Comparison of ENCODE assay signal across 10 cellular contexts in the genomic region with DNA sequence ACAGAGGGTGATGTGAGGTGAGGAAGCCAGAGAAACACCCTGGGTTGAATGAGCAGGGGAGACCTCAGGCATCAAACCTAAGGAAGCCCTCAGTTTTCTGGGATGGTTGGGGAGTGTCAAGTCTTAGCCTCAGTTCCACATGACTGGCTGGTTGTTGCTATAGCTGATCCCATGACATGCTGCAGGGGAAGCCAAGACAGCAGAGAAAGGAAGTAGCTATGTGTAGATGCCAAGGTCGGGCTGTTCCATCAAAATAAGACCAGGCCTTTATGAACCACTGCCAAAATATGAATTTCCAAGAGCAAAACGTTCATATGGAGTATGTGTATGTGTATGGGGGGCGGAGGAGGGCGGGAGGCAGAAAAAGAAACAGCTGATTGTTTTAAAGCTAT. TPM values are rescaled to one million over a fixed set of nuclear protein-coding genes. Genes with fewer than 3 reads are reported as not detected.
A peak's percentile ranks its signal among the peaks of the same experiment; 100 is the strongest.
DNase-seq lines count a peak whose midpoint lies in the region; ATAC-seq and TF ChIP-seq lines count a peak whose summit lies in the region.
"Had no signal": no experiment of that assay in that cellular context is flagged by ENCODE, and none has a peak within 500 bp of the region (broad histone marks: within the 10 kb centered on the region; RNA-seq: fewer than 3 reads in every experiment).

No MANE protein-coding gene starts in this region.

- H3K4me3 ChIP-seq in skeletal muscle satellite cell (ENCODE audit: low read length) (peak overlapping the region; percentile 3), WERI-Rb-1 (ENCODE audit: low read depth, low read length) (no peak overlapping the region)

- peaks cover 60% of the 10 kb centered on the region for H3K4me1 ChIP-seq in skeletal muscle satellite cell (ENCODE audit: control insufficient read depth, insufficient read depth, low read length)

- DNase-seq in caudate nucleus (lab: John Stamatoyannopoulos, UW) (peak in 9 of 61 donors; percentile 15 to 33 (median 24)), kidney glomerular epithelial cell (lab: John Stamatoyannopoulos, UW) (peak; percentile 73), WERI-Rb-1 (no peak), NCI-H69 (lab: John Stamatoyannopoulos, UW) (no peak)
- DNase-seq: activated CD8-positive, alpha-beta memory T cell treated with anti-CD3 and anti-CD28 coated beads, Interleukin-2, amount 50 U/mL, for 4 hours; NCI-H526 had no signal

- H3K36me3 ChIP-seq in skeletal muscle satellite cell (ENCODE audit: insufficient read depth, low read length) (peaks cover 51% of the 10 kb centered on the region), WERI-Rb-1 (peaks cover 7% of the 10 kb centered on the region)

- H3K27me3 ChIP-seq in skeletal muscle satellite cell (ENCODE audit: control insufficient read depth, insufficient read depth, low read length), result no peaks in the 10 kb centered on the region
- H3K27me3 ChIP-seq in WERI-Rb-1 (ENCODE audit: insufficient read depth, low read depth, severe bottlenecking), result no peaks in the 10 kb centered on the region

- peak overlapping the region; percentile 85 for H3K27ac ChIP-seq in caudate nucleus (ENCODE audit: low read depth, low read length)
- H3K27ac ChIP-seq in WERI-Rb-1, result no peak overlapping the region

- ATAC-seq in HG03460 (IDR thresholded peaks at IDR 0.05; ENCODE audit: unreplicated experiment) (peak; percentile 41), HG03039 (IDR thresholded peaks at IDR 0.05; ENCODE audit: unreplicated experiment) (no peak), HG02642 (IDR thresholded peaks at IDR 0.05; ENCODE audit: poor library complexity, unreplicated experiment) (no peak)

- H3K9me3 ChIP-seq in skeletal muscle satellite cell (replicated peaks; ENCODE audit: low read length), result no peaks in the 10 kb centered on the region
- peaks cover 2% of the 10 kb centered on the region for H3K9me3 ChIP-seq in WERI-Rb-1 (ENCODE audit: severe bottlenecking)

- H3K9ac ChIP-seq in skeletal muscle satellite cell (ENCODE audit: low read depth, low read length), result peak overlapping the region; percentile 84

- no peak for TF ChIP-seq CTCF in WERI-Rb-1 (IDR thresholded peaks at IDR 0.05; ENCODE audit: low read depth, low read length)

- peak overlapping the region; percentile 75 for H3K4me2 ChIP-seq in skeletal muscle satellite cell (ENCODE audit: low read length)

RNA-seq across cellular contexts. Expression of gene CD59, which starts 11.6 kb away (rescaled TPM):
- 384 and 517 TPM in 2 replicates for total RNA-seq in skeletal muscle satellite cell (2012; rRNA removed)

RNA-seq across cellular contexts. Expression of gene C11orf91, which starts 24.0 kb away (rescaled TPM):
- not detected in 2 replicates for total RNA-seq in skeletal muscle satellite cell (2012; rRNA removed)

RNA-seq across cellular contexts. Expression of gene FBXO3, which starts 49.7 kb away (rescaled TPM):
- total RNA-seq in skeletal muscle satellite cell (2012; rRNA removed), result 23.3 and 23.6 TPM in 2 replicates
